ENCODE assay signal across 8 cellular contexts in genomic region chr13:29596064-29596418, GRCh38. TPM values are rescaled to one million over a fixed set of nuclear protein-coding genes. Genes with fewer than 3 reads are reported as not detected.
DNase-seq lines count a peak whose midpoint lies in the region; ATAC-seq and TF ChIP-seq lines count a peak whose summit lies in the region.

No MANE protein-coding gene starts in this region.

- no peak for ATAC-seq in T-cell (replicated peaks in 1 of 4)

- peaks cover 40 to 41% (median 40%) of the 10 kb centered on the region in 3 donors for H3K4me1 Mint-ChIP-seq in T-cell

- H3K36me3 Mint-ChIP-seq in T-cell = no peaks in the 10 kb centered on the region

- peak overlapping the region; percentile 69 to 70 for H3K27ac Mint-ChIP-seq in T-cell

- CTCF ChIA-PET in T-cell (lab: Charles Lee) = no interaction called here

- peak overlapping the region; percentile 82 to 85 (median 85) for H3K4me3 Mint-ChIP-seq in T-cell

- H3K27me3 Mint-ChIP-seq in T-cell = no peaks in the 10 kb centered on the region

- POLR2A ChIA-PET in T-cell (lab: Charles Lee) = interaction anchor here in 1 of 2 donors (0.6 kb wide), 1 partner anchor 242 kb away, joined by 3 read pairs; no protein-coding TSS in a partner anchor

- TF ChIP-seq CTCF in GM12865 (IDR thresholded peaks at IDR 0.05; ENCODE audit: insufficient read depth, low read depth, low read length, missing control alignments) (no peak), fibroblast of the aortic adventitia (IDR thresholded peaks at IDR 0.05; ENCODE audit: insufficient read depth, low read length) (no peak), retinal pigment epithelial cell (conservative IDR thresholded peaks at IDR 0.05; ENCODE audit: low read depth, low read length) (no peak)

- no peak for DNase-seq in GM12865 (ENCODE audit: low read depth)
- no peak for DNase-seq in T-cell
- no peak for DNase-seq in fibroblast of the aortic adventitia (ENCODE audit: low read depth)
- no peak for DNase-seq in retinal pigment epithelial cell (ENCODE audit: low read depth)
- DNase-seq in GM19238 (ENCODE audit: insufficient read length, low spot score) = no peak
- no peak for DNase-seq in NCI-H1092 treated with DMSO at 0.1 percent for 48 hours (lab: John Stamatoyannopoulos, UW)
- no peak for DNase-seq in NAMALWA (ENCODE audit: low spot score)
- DNase-seq in stimulated activated CD4-positive, alpha-beta T cell treated with anti-CD3 and anti-CD28 coated beads, Interleukin-2, amount 100 ng/mL, for 48 hours = no peak

- no peaks in the 10 kb centered on the region for H3K9me3 Mint-ChIP-seq in T-cell

- peak overlapping the region; percentile 52 for H3K4me3 ChIP-seq in GM12865 (ENCODE audit: low read depth, low read length)
- peak overlapping the region; percentile 68 for H3K4me3 ChIP-seq in fibroblast of the aortic adventitia (ENCODE audit: low read depth, low read length)
- peak overlapping the region; percentile 55 for H3K4me3 ChIP-seq in retinal pigment epithelial cell (ENCODE audit: low read length)

RNA-seq across cellular contexts. Expression of gene SLC7A1, which starts 0.6 kb away (rescaled TPM):
- total RNA-seq in T-cell = 10 to 100 TPM; 20.0 to 62.9 (median 57.9) TPM
- 3.8 and 33.1 TPM in 2 replicates for total RNA-seq in fibroblast of the aortic adventitia (ENCODE audit: low replicate concordance)
